1 cellular context compared by ENCODE assay signal in the genomic region with DNA sequence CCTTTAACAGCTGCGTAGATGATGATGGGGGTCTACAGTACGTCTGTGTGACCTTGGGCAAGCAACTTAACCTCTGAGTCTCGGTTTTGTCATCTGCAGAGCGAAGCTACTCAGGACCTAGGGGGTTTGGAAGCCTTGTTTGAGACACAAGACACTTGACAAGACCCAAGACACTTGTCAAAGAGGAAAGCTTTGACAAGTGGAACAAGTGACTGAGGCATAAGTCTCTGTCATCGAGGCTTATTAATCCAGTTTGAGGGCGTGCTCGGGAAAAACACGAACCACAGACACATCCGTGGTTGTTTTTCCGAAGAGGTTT.
TF ChIP-seq lines count a peak whose summit lies in the region.

No MANE protein-coding gene starts in this region.

TF ChIP-seq in GM23338, 12 proteins besides CTCF, POLR2A, EP300 and RAD21 (continued from another document):
- TF ChIP-seq ZNF462 (CRISPR knock-in tag; IDR thresholded peaks at IDR 0.05) (no peak), STAT1 (IDR thresholded peaks at IDR 0.05; ENCODE audit: unreplicated experiment) (no peak), ZNF114 (CRISPR knock-in tag; IDR thresholded peaks at IDR 0.05) (no peak), ZNF331 (CRISPR knock-in tag; IDR thresholded peaks at IDR 0.05; ENCODE audit: low read depth) (no peak)
